In the genomic region with DNA sequence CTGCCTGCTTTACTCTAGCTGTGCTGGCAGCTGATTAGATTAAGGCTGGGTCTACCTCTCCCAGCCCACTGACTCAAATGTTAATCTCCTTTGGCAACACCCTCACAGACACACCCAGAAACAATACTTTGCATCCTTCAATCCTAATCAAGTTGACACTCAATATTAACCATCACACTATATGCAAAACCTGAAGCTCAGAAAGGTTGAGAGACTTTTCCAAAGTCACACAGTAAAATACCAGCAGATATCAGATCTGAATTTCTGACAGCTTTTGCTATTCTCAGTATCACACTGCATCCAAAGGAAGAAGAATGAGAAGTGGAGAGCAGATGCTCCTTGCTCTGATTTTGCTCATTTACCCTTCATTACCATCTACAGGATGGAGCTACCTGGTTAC, we compare ENCODE assay signal across 23 cellular contexts.
DNase-seq lines count a peak whose midpoint lies in the region; ATAC-seq and TF ChIP-seq lines count a peak whose summit lies in the region.
"Had no signal": no experiment of that assay in that cellular context is flagged by ENCODE, and none has a peak within 500 bp of the region (broad histone marks: within the 10 kb centered on the region; RNA-seq: fewer than 3 reads in every experiment).

No MANE protein-coding gene starts in this region.

- no peaks in the 10 kb centered on the region for H3K79me1 ChIP-seq in mesendoderm (ENCODE audit: low read length)

- POLR2A ChIA-PET in Caco-2 (lab: Charles Lee): no interaction called here

- no peak overlapping the region for H3K4ac ChIP-seq in mesendoderm (ENCODE audit: low read depth, low read length)

- H3K23ac ChIP-seq in mesendoderm (ENCODE audit: low read length): no peak overlapping the region

- peak overlapping the region; percentile 18 for H3K27ac ChIP-seq in HUES48 (ENCODE audit: low read depth, low read length)
- no peak overlapping the region for H3K27ac ChIP-seq in mesendoderm (ENCODE audit: low read depth, low read length)
- no peak overlapping the region for H3K27ac ChIP-seq in aorta (ENCODE audit: low read depth in 1 of 2, low read length in 2 of 2)
- H3K27ac ChIP-seq: C4-2B had no signal

- H2BK15ac ChIP-seq in mesendoderm (replicated peaks; ENCODE audit: low read depth): peak overlapping the region; percentile 64

- H3K36me3 ChIP-seq in Caco-2 (ENCODE audit: control insufficient read depth, insufficient read depth, low read length) (no peaks in the 10 kb centered on the region), HUES48 (ENCODE audit: control insufficient read depth, insufficient read depth, low read length) (no peaks in the 10 kb centered on the region), mesendoderm (ENCODE audit: control insufficient read depth, insufficient read depth, low read length) (no peaks in the 10 kb centered on the region), aorta (ENCODE audit: control insufficient read depth in 1 of 2, insufficient read depth in 2 of 2, low read length in 1 of 2) (no peaks in the 10 kb centered on the region)
- H3K36me3 ChIP-seq: BE2C, BLaER1 had no signal

- no peak overlapping the region for H3K4me2 ChIP-seq in mesendoderm (ENCODE audit: low read length)
- H3K4me2 ChIP-seq: BLaER1 had no signal

- H4K8ac ChIP-seq in mesendoderm (ENCODE audit: low read depth, low read length): peak overlapping the region; percentile 6

- H3K4me1 Mint-ChIP-seq in Caco-2 (ENCODE audit: low read depth, unreplicated experiment): peaks cover 25% of the 10 kb centered on the region
- peaks cover 11% of the 10 kb centered on the region for H3K4me1 Mint-ChIP-seq in T-helper 17 cell

- no peak overlapping the region for H3K18ac ChIP-seq in mesendoderm (ENCODE audit: low read length)

- intact Hi-C loops in Caco-2 (cut with micrococcal nuclease; ENCODE audit: unreplicated experiment) (loop anchor here (1.0 to 2.0 kb wide), 2 partner anchors 26 to 190 kb away; a partner anchor contains a TSS), aorta (cut with DNase I) (loop anchor here (1.0 to 5.0 kb wide), 3 partner anchors 90 to 277 kb away; no protein-coding TSS in a partner anchor)

- H3K36me3 Mint-ChIP-seq in Caco-2 (ENCODE audit: insufficient read depth, unreplicated experiment) (peaks cover 4% of the 10 kb centered on the region), T-helper 17 cell (ENCODE audit: low read depth) (no peaks in the 10 kb centered on the region)
- H3K36me3 Mint-ChIP-seq: CD8-positive, alpha-beta T cell had no signal

- TF ChIP-seq CTCF in Caco-2 (IDR thresholded peaks at IDR 0.05; ENCODE audit: insufficient read depth in 1 of 2, low read depth in 1 of 2, low read length in 1 of 2, severe bottlenecking in 1 of 2, unreplicated experiment in 1 of 2): no peak

- H3K4me1 ChIP-seq in Caco-2 (peaks cover 61% of the 10 kb centered on the region), HUES48 (ENCODE audit: control insufficient read depth, insufficient read depth, low read length) (peaks cover 26% of the 10 kb centered on the region), mesendoderm (ENCODE audit: control insufficient read depth, low read depth, low read length) (peaks cover 20% of the 10 kb centered on the region), aorta (ENCODE audit: control insufficient read depth in 1 of 2, insufficient read depth in 2 of 2, low read length in 2 of 2) (no peaks in the 10 kb centered on the region)
- H3K4me1 ChIP-seq: BE2C had no signal

- no peaks in the 10 kb centered on the region for H3K79me2 ChIP-seq in mesendoderm (ENCODE audit: control insufficient read depth, insufficient read depth, low read length)

- H3K4me3 ChIP-seq in Caco-2 (ENCODE audit: low read depth, low read length): no peak overlapping the region
- no peak overlapping the region for H3K4me3 ChIP-seq in HUES48 (ENCODE audit: low read depth, low read length)
- no peak overlapping the region for H3K4me3 ChIP-seq in mesendoderm (ENCODE audit: low read length)
- no peak overlapping the region for H3K4me3 ChIP-seq in aorta (ENCODE audit: low read length in 2 of 2)
- H3K4me3 ChIP-seq: BLaER1, GM12878 had no signal

- H2AK5ac ChIP-seq in mesendoderm (ENCODE audit: low read length): no peak overlapping the region

- BruUV-seq in Caco-2 (replicated peaks; lab: Mats Ljungman, UMichigan): no TSS peak

- H3K4me3 Mint-ChIP-seq in Caco-2 (ENCODE audit: unreplicated experiment): no peak overlapping the region
- no peak overlapping the region for H3K4me3 Mint-ChIP-seq in T-helper 17 cell
- H3K4me3 Mint-ChIP-seq: CD4-positive, alpha-beta T cell; CD8-positive, alpha-beta T cell had no signal

- H4K5ac ChIP-seq in mesendoderm (ENCODE audit: low read length): no peak overlapping the region

- no peaks in the 10 kb centered on the region for H3K9me3 ChIP-seq in Caco-2
- no peaks in the 10 kb centered on the region for H3K9me3 ChIP-seq in HUES48 (ENCODE audit: control insufficient read depth, insufficient read depth, low read length)
- no peaks in the 10 kb centered on the region for H3K9me3 ChIP-seq in T-helper 17 cell (ENCODE audit: control insufficient read depth, low read length, poor library complexity, severe bottlenecking)
- H3K9me3 ChIP-seq in aorta (ENCODE audit: control insufficient read depth, low read length): no peaks in the 10 kb centered on the region
- H3K9me3 ChIP-seq: BE2C, BLaER1 had no signal

- H2BK5ac ChIP-seq in mesendoderm (ENCODE audit: low read length): no peak overlapping the region

- H3K9me3 Mint-ChIP-seq in Caco-2 (ENCODE audit: unreplicated experiment): no peaks in the 10 kb centered on the region
- H3K9me3 Mint-ChIP-seq: CD4-positive, alpha-beta T cell; CD8-positive, alpha-beta T cell had no signal

- H3K27ac Mint-ChIP-seq in Caco-2 (ENCODE audit: unreplicated experiment): peak overlapping the region; percentile 53
- peak overlapping the region; percentile 43 for H3K27ac Mint-ChIP-seq in T-helper 17 cell
- H3K27ac Mint-ChIP-seq: CD4-positive, alpha-beta T cell; CD8-positive, alpha-beta T cell had no signal

- H3K27me3 ChIP-seq in Caco-2 (replicated peaks; ENCODE audit: control insufficient read depth, insufficient read depth, low read length) (no peaks in the 10 kb centered on the region), HUES48 (ENCODE audit: control insufficient read depth, insufficient read depth, low read length) (peaks cover 47% of the 10 kb centered on the region), mesendoderm (ENCODE audit: insufficient read depth, low read length, poor library complexity) (peaks cover 2% of the 10 kb centered on the region), aorta (ENCODE audit: control insufficient read depth in 1 of 2, insufficient read depth in 2 of 2, low read length in 1 of 2) (no peaks in the 10 kb centered on the region)
- H3K27me3 ChIP-seq: BE2C, BLaER1 had no signal

- no peak overlapping the region for H2BK120ac ChIP-seq in mesendoderm (ENCODE audit: low read depth, low read length)

- CTCF ChIA-PET in Caco-2 (lab: Charles Lee): interaction anchor here (0.6 to 4.3 kb wide), 3 partner anchors 91 to 279 kb away, joined by 4 to 44 read pairs (median 14); no protein-coding TSS in a partner anchor

- no peak overlapping the region for H3K56ac ChIP-seq in mesendoderm (ENCODE audit: low read length)

- H3K27me3 Mint-ChIP-seq in Caco-2 (ENCODE audit: insufficient read depth, unreplicated experiment) (no peaks in the 10 kb centered on the region), T-helper 17 cell (peaks cover 7% of the 10 kb centered on the region)

- DNase-seq in Caco-2 (no peak), T-helper 17 cell (no peak), mesendoderm (no peak), aorta (no peak), NCI-H2171 (lab: John Stamatoyannopoulos, UW) (no peak), NCI-H2107 (lab: John Stamatoyannopoulos, UW) (no peak)
- DNase-seq: 8988T; ACHN; BE2C; CD4-positive, alpha-beta T cell; CD8-positive, alpha-beta T cell; DMS 273 treated with DMSO at 0.1 percent for 48 hours; DMS153; DMS53; DMS79; DND-41; EL; GDM1 had no signal

- no peak for ATAC-seq in T-helper 17 cell
- ATAC-seq in aorta (ENCODE audit: low FRiP score): no peak
- ATAC-seq in HG03354 (IDR thresholded peaks at IDR 0.05; ENCODE audit: poor library complexity, severe bottlenecking, unreplicated experiment): no peak
- ATAC-seq: CD8-positive, alpha-beta T cell had no signal

- no peak overlapping the region for H3K9ac ChIP-seq in HUES48 (ENCODE audit: low read depth, low read length)
- no peak overlapping the region for H3K9ac ChIP-seq in mesendoderm (ENCODE audit: low read length)
- H3K9ac ChIP-seq: BLaER1 had no signal
